8 cellular contexts compared by ENCODE assay signal in genomic region chr17:7014261-7014994, GRCh38.
DNase-seq lines count a peak whose midpoint lies in the region; ATAC-seq lines count a peak whose summit lies in the region.

No MANE protein-coding gene starts in this region.

- DNase-seq in Ammon's horn (ENCODE audit: low spot score) (peak; percentile 99), NCI-H226 (peak; percentile 97), cerebellar cortex (ENCODE audit: low spot score) (peak; percentile 97), kidney glomerular epithelial cell (lab: John Stamatoyannopoulos, UW) (peak; percentile 90)
- DNase-seq in stimulated activated CD4-positive, alpha-beta T cell treated with anti-CD3 and anti-CD28 coated beads, Interleukin-15, amount 100 ng/mL, for 48 hours (ENCODE audit: low read depth in 2 of 2), result peak; percentile 96

- peak; percentile 85 for ATAC-seq in GM19025 (IDR thresholded peaks at IDR 0.05; ENCODE audit: low read depth, unreplicated experiment)
- peak; percentile 80 for ATAC-seq in HG03280 (IDR thresholded peaks at IDR 0.05; ENCODE audit: unreplicated experiment)
- peak; percentile 88 to 91 for ATAC-seq in activated CD4-positive, CD25-positive, alpha-beta regulatory T cell treated with anti-CD3 and anti-CD28 coated beads, Interleukin-2, amount 50 U/mL, for 24 hours

Comparison
In these comparisons a context has a peak if more than half of its experiments do, and no peak if none do; other contexts are left out.
1. Peak in every context shown above with its lines: DNase-seq and ATAC-seq.